Comparison of ENCODE assay signal across 10 cellular contexts in genomic region chr14:99261916-99262787, GRCh38. TPM values are rescaled to one million over a fixed set of nuclear protein-coding genes. Genes with fewer than 3 reads are reported as not detected.
A peak's percentile ranks its signal among the peaks of the same experiment; 100 is the strongest.
DNase-seq lines count a peak whose midpoint lies in the region; TF ChIP-seq lines count a peak whose summit lies in the region.
"Had no signal": no experiment of that assay in that cellular context is flagged by ENCODE, and none has a peak within 500 bp of the region (broad histone marks: within the 10 kb centered on the region; RNA-seq: fewer than 3 reads in every experiment).

No MANE protein-coding gene starts in this region.

- WGBS in spleen, 5 donors, result 16 to 26% (median 21%) methylated on average over 24 to 25 of the region's 25 CpGs

- no peaks in the 10 kb centered on the region for H3K9me3 Mint-ChIP-seq in activated CD4-positive, alpha-beta T cell treated with anti-CD3 and anti-CD28 coated beads, Interleukin-2, amount 10 ng/mL, durations not matched to agents 24 days and 14 days

- peak overlapping the region; percentile 91 for H3K4me3 Mint-ChIP-seq in activated CD4-positive, alpha-beta T cell treated with anti-CD3 and anti-CD28 coated beads, Interleukin-2, amount 10 ng/mL, durations not matched to agents 24 days and 14 days

- no peaks in the 10 kb centered on the region for H3K27me3 Mint-ChIP-seq in activated CD4-positive, alpha-beta T cell treated with anti-CD3 and anti-CD28 coated beads, Interleukin-2, amount 10 ng/mL, durations not matched to agents 24 days and 14 days

- peaks cover 43% of the 10 kb centered on the region for H3K36me3 Mint-ChIP-seq in activated CD4-positive, alpha-beta T cell treated with anti-CD3 and anti-CD28 coated beads, Interleukin-2, amount 10 ng/mL, durations not matched to agents 24 days and 14 days (ENCODE audit: low read depth)

- peak in 1 of 3 donors; percentile 33 for TF ChIP-seq POLR2A in spleen (IDR thresholded peaks at IDR 0.05)

- peaks cover 95% of the 10 kb centered on the region for H3K4me1 ChIP-seq in HUES6 (ENCODE audit: control insufficient read depth, insufficient read depth, low read length)
- peaks cover 0 to 68% (median 10%) of the 10 kb centered on the region in 6 donors for H3K4me1 ChIP-seq in spleen

- intact Hi-C loops in activated CD4-positive, alpha-beta T cell treated with anti-CD3 and anti-CD28 coated beads, Interleukin-2, amount 10 ng/mL, durations not matched to agents 24 days and 14 days (cut with micrococcal nuclease), result loop anchor here (1.0 to 10.0 kb wide), 3 partner anchors 10 to 827 kb away; partner anchors contain the start of gene BCL11B
- intact Hi-C loops in dorsolateral prefrontal cortex (cut with DNase I) (no loop called here), spleen (cut with DNase I; ENCODE audit: low total_unique reads) (no loop called here)

- H3K9ac ChIP-seq in HUES6 (ENCODE audit: low read length), result peak overlapping the region; percentile 16

- H3K27me3 ChIP-seq in HUES6 (ENCODE audit: control insufficient read depth, insufficient read depth, low read length), result 0 out of 2 replicates have a peak, but pooled peaks cover 15% of the 10 kb centered on the region
- peaks cover 0 to 70% (median 22%) of the 10 kb centered on the region in 45 donors for H3K27me3 ChIP-seq in dorsolateral prefrontal cortex
- peaks cover 0 to 99% (median 33%) of the 10 kb centered on the region in 7 donors for H3K27me3 ChIP-seq in spleen (replicated peaks in 1 of 7)

- H3K36me3 ChIP-seq in HUES6 (ENCODE audit: control insufficient read depth, insufficient read depth, low read length) (no peaks in the 10 kb centered on the region), spleen (no peaks in the 10 kb centered on the region)

- peaks cover 92% of the 10 kb centered on the region for H3K4me1 Mint-ChIP-seq in activated CD4-positive, alpha-beta T cell treated with anti-CD3 and anti-CD28 coated beads, Interleukin-2, amount 10 ng/mL, durations not matched to agents 24 days and 14 days

- TF ChIP-seq CTCF in dorsolateral prefrontal cortex (IDR thresholded peaks at IDR 0.05 in 54 of 56, conservative IDR thresholded peaks at IDR 0.05 in 2 of 56; ENCODE audit: low read depth in 1 of 56, partially characterized antibody in 56 of 56) (no peak), spleen (IDR thresholded peaks at IDR 0.05 in 8 of 11, conservative IDR thresholded peaks at IDR 0.05 in 3 of 11) (no peak)

- peak overlapping the region; percentile 99 for H3K27ac Mint-ChIP-seq in activated CD4-positive, alpha-beta T cell treated with anti-CD3 and anti-CD28 coated beads, Interleukin-2, amount 10 ng/mL, durations not matched to agents 24 days and 14 days

- DNase-seq in activated CD4-positive, alpha-beta T cell treated with anti-CD3 and anti-CD28 coated beads, Interleukin-2, amount 10 ng/mL, durations not matched to agents 24 days and 14 days, result peak; percentile 95
- DNase-seq in dorsolateral prefrontal cortex (peak in 1 of 10 donors; percentile 60), spleen (peak; percentile 81), 8988T (no peak), SIG-M5 treated with dmso at 0.1 percent for 504 hours (lab: John Stamatoyannopoulos, UW; ENCODE audit: unreplicated experiment) (no peak), NCI-H2107 treated with DMSO at 0.1 percent for 48 hours (lab: John Stamatoyannopoulos, UW; ENCODE audit: unreplicated experiment) (no peak), AG08396 (ENCODE audit: low spot score) (no peak)
- DNase-seq: NCI-H2171 had no signal

- H3K9me3 ChIP-seq in HUES6 (ENCODE audit: control insufficient read depth, insufficient read depth, low read depth, low read length) (no peaks in the 10 kb centered on the region), spleen (no peaks in the 10 kb centered on the region)

- H3K4me3 ChIP-seq in HUES6 (ENCODE audit: low read depth, low read length) (peak overlapping the region; percentile 41), dorsolateral prefrontal cortex (peak overlapping the region in 21 of 59 donors; percentile 1 to 40 (median 23)), spleen (peak overlapping the region in 2 of 8 donors; percentile 0 to 49)
- H3K4me3 ChIP-seq: lung had no signal

- H3K27ac ChIP-seq in HUES6 (ENCODE audit: low read depth, low read length) (no peak overlapping the region), dorsolateral prefrontal cortex (peak overlapping the region in 37 of 59 donors; percentile 4 to 72 (median 55)), spleen (peak overlapping the region; percentile 64 to 93 (median 80))

RNA-seq across cellular contexts. Expression of gene BCL11B, which starts 9.8 kb away (rescaled TPM):
- total RNA-seq in activated CD4-positive, alpha-beta T cell treated with anti-CD3 and anti-CD28 coated beads, Interleukin-2, amount 10 ng/mL, durations not matched to agents 24 days and 14 days, result 48.2 and 48.5 TPM in 2 replicates
- total RNA-seq in dorsolateral prefrontal cortex, result 10 to 100 TPM in 75 of 120 experiments, 1 to 10 TPM in 45; 3.3 to 16.0 (median 10.5) TPM
- total RNA-seq in spleen, result 10 to 100 TPM in 6 of 7 donors, 1 to 10 TPM in 1; 7.9 to 21.1 (median 13.1) TPM
- 1 to 10 TPM in 2 of 3 donors, under 1 TPM in 1; 0.74 to 1.5 (median 1.4) TPM for polyA plus RNA-seq in spleen

Comparison
In these comparisons a context has a peak if more than half of its experiments do, and no peak if none do; other contexts are left out.
1. DNase-seq: peak in activated CD4-positive, alpha-beta T cell treated with anti-CD3 and anti-CD28 coated beads, Interleukin-2, amount 10 ng/mL, durations not matched to agents 24 days and 14 days (single experiment) and spleen (single experiment); none in 8988T (single experiment), SIG-M5 treated with dmso at 0.1 percent for 504 hours (single experiment), NCI-H2107 treated with DMSO at 0.1 percent for 48 hours (single experiment) and AG08396 (single experiment).